In the genomic region with DNA sequence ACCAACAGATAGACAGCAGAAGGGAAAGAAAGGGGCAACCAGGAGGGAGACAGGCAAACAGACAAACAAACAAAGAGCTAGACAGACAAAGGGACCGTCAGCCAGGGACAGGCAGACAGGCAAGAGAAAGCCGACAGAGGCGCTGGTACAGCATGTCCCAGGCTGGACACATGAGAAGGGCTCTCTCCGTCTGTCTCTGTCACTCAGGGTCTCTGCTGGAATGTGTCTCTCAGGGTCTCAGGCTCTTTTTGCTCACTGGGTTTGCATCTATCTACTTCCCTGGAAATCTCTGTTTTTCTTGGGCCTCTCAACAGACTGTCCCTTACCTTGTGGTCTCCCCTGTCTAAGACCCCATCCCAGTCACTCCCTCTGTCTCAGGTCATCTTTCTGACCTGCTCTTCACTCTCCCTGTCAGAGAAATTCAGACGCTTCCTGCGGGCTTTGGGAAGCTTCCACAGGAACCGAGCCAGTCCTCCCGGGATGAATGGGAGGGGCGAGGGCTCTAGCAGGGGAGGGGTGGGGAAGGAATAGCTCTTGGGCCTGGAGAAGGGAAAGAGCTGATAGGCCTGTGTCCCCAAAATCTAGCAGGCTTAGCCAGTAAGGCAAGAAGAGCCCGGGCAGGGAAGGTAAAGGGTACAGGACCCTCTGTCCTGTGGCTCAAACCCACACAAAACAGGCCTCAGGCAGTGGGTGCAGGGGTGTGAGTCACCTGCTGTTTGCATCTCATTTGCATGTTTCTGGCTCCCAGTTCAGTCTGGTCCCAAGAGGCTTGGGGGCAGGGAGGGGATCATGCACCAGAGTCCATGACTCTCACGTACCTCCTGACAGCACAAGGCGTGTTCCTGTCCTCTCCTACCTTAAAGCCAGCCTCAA, we compare ENCODE assay signal across 1 cellular context.
TF ChIP-seq lines count a peak whose summit lies in the region.

No MANE protein-coding gene starts in this region.

TF ChIP-seq in H1, 55 proteins besides CTCF, POLR2A, EP300 and RAD21:
- peak; percentile 9 for TF ChIP-seq EZH2 (IDR thresholded peaks at IDR 0.05; ENCODE audit: low read depth, low read length, severe bottlenecking)
- TF ChIP-seq SIRT6 (IDR thresholded peaks at IDR 0.05; ENCODE audit: low read length) = no peak
